Comparison of ENCODE assay signal across 27 cellular contexts in the genomic region with DNA sequence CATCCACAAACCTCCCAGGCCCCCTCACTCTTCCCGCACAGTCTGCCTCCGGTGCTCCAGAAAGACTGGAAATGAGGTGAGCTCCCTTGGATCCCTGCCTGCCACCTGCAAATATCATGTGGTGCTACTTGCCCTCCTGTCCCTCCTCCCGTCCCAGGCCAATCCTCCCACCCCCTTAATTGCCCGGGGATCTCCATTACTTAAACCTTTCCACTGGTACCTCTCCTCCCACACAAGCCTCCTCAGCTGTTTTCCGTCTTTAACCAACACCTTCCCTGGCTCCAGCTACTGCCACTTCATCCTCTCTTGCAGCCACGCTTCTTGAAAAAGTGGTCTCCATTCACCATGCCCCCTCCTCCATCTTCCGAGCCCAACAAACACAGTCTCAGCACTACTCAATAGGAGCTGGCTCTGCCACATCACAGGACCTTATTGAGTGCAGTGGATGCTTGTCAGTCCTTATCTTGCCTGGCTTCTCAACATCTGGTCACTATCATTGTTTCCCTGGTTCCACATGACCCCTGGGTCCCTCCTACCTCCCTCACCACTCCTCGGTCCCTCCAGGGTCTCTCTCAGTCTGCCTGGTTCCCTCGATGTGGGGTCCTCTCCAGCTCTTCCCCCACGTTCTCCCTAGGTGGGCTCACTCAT. TPM values are rescaled to one million over a fixed set of nuclear protein-coding genes. Genes with fewer than 3 reads are reported as not detected.
"Had no signal": no experiment of that assay in that cellular context is flagged by ENCODE, and none has a peak within 500 bp of the region (broad histone marks: within the 10 kb centered on the region; RNA-seq: fewer than 3 reads in every experiment).

No MANE protein-coding gene starts in this region.

- ATAC-seq: activated CD8-positive, alpha-beta T cell treated with anti-CD3 and anti-CD28 coated beads, Interleukin-2, amount 10 ng/mL, durations not matched to agents 7 days and 5 days; activated naive CD4-positive, alpha-beta T cell treated with anti-CD3 and anti-CD28 coated beads, Interleukin-2, amount 50 U/mL, for 72 hours; effector memory CD8-positive, alpha-beta T cell; gastrocnemius medialis had no signal

- H3K4me1 ChIP-seq: ascending aorta, gastrocnemius medialis had no signal

- H3K27ac Mint-ChIP-seq: activated CD8-positive, alpha-beta T cell treated with anti-CD3 and anti-CD28 coated beads, Interleukin-2, amount 10 ng/mL, durations not matched to agents 7 days and 5 days; activated T-helper 1 cell treated with anti-CD3 and anti-CD28 coated beads, Interleukin-12 subunit alpha, Interleukin-12 subunit beta, Interleukin-2, Interleukin-4 antibody, amounts not matched to agents 30 ng/mL and 10 ng/mL and 1 ng/mL, durations not matched to agents 14 hours and 24 hours and 36 hours; effector memory CD8-positive, alpha-beta T cell; memory B cell; stimulated activated naive CD8-positive, alpha-beta T cell treated with anti-CD3 and anti-CD28 coated beads, Interleukin-15, Interleukin-2, amounts not matched to agents 100 ng/mL and 50 ng/mL, for 24 hours had no signal

- DNase-seq: activated CD4-positive, alpha-beta T cell treated with anti-CD3 and anti-CD28 coated beads for 1 hour; activated CD4-positive, alpha-beta T cell treated with anti-CD3 and anti-CD28 coated beads, Interleukin-2, amount 50 U/mL, for 1 hour; activated CD8-positive, alpha-beta T cell treated with anti-CD3 and anti-CD28 coated beads, Interleukin-2, amount 10 ng/mL, durations not matched to agents 7 days and 5 days; central memory CD4-positive, alpha-beta T cell; dorsolateral prefrontal cortex; effector memory CD8-positive, alpha-beta T cell; esophagus squamous epithelium; gastrocnemius medialis; head of caudate nucleus; hypothalamus; stimulated activated CD4-positive, alpha-beta T cell treated with anti-CD3 and anti-CD28 coated beads, Interleukin-4, amount 100 ng/mL, for 24 hours; tibial artery; WERI-Rb-1 had no signal

- FAIRE-seq: TTC549 had no signal

- H3K4me3 Mint-ChIP-seq: activated CD8-positive, alpha-beta T cell treated with anti-CD3 and anti-CD28 coated beads, Interleukin-2, amount 10 ng/mL, durations not matched to agents 7 days and 5 days; activated T-helper 1 cell treated with anti-CD3 and anti-CD28 coated beads, Interleukin-12 subunit alpha, Interleukin-12 subunit beta, Interleukin-2, Interleukin-4 antibody, amounts not matched to agents 30 ng/mL and 10 ng/mL and 1 ng/mL, durations not matched to agents 14 hours and 24 hours and 36 hours; effector memory CD8-positive, alpha-beta T cell; memory B cell; nephron; stimulated activated naive CD8-positive, alpha-beta T cell treated with anti-CD3 and anti-CD28 coated beads, Interleukin-15, Interleukin-2, amounts not matched to agents 100 ng/mL and 50 ng/mL, for 24 hours had no signal

- H3K27me3 ChIP-seq: ascending aorta, colonic mucosa, dorsolateral prefrontal cortex, gastrocnemius medialis had no signal

- H3K27ac ChIP-seq: ascending aorta, colonic mucosa, esophagus squamous epithelium, gastrocnemius medialis, prostate gland, tibial artery, WERI-Rb-1 had no signal

- H3K36me3 Mint-ChIP-seq: activated naive CD4-positive, alpha-beta T cell treated with anti-CD3 and anti-CD28 coated beads, Interleukin-2, amount 50 U/mL, for 72 hours; memory B cell had no signal

- H3K4me3 ChIP-seq: ascending aorta, colonic mucosa, dorsolateral prefrontal cortex, esophagus squamous epithelium, gastrocnemius medialis, prostate gland, tibial artery had no signal

- H3K9me3 ChIP-seq: ascending aorta, colonic mucosa, esophagus squamous epithelium, gastrocnemius medialis, prostate gland, tibial artery had no signal

- H3K36me3 ChIP-seq: ascending aorta, colonic mucosa, esophagus squamous epithelium, gastrocnemius medialis, prostate gland, tibial artery, WERI-Rb-1 had no signal

- H3K9me3 Mint-ChIP-seq: activated naive CD4-positive, alpha-beta T cell treated with anti-CD3 and anti-CD28 coated beads, Interleukin-2, amount 50 U/mL, for 72 hours; activated T-helper 1 cell treated with anti-CD3 and anti-CD28 coated beads, Interleukin-12 subunit alpha, Interleukin-12 subunit beta, Interleukin-2, Interleukin-4 antibody, amounts not matched to agents 30 ng/mL and 10 ng/mL and 1 ng/mL, durations not matched to agents 14 hours and 24 hours and 36 hours; effector memory CD8-positive, alpha-beta T cell; memory B cell; nephron; stimulated activated naive CD8-positive, alpha-beta T cell treated with anti-CD3 and anti-CD28 coated beads, Interleukin-15, Interleukin-2, amounts not matched to agents 100 ng/mL and 50 ng/mL, for 24 hours had no signal

RNA-seq across cellular contexts. Expression of gene FAIM2, which starts 11.5 kb away (rescaled TPM):
- total RNA-seq: mononuclear cell had no signal

RNA-seq across cellular contexts. Expression of gene AQP2, which starts 58.3 kb away (rescaled TPM):
- total RNA-seq: activated CD8-positive, alpha-beta T cell treated with anti-CD3 and anti-CD28 coated beads, Interleukin-2, amount 10 ng/mL, durations not matched to agents 7 days and 5 days; activated naive CD4-positive, alpha-beta T cell treated with anti-CD3 and anti-CD28 coated beads, Interleukin-2, amount 50 U/mL, for 72 hours; activated T-helper 1 cell treated with anti-CD3 and anti-CD28 coated beads, Interleukin-12 subunit alpha, Interleukin-12 subunit beta, Interleukin-2, Interleukin-4 antibody, amounts not matched to agents 30 ng/mL and 10 ng/mL and 1 ng/mL, durations not matched to agents 14 hours and 24 hours and 36 hours; ascending aorta; colonic mucosa; dorsolateral prefrontal cortex; esophagus squamous epithelium; gastrocnemius medialis; mononuclear cell; myocyte; omental fat pad; T-helper 2 cell treated with Interferon-gamma antibody and Interleukin-4, amounts not matched to agents 100 ng/mL and 5 ng/mL, for 36 hours; urinary bladder had no signal
